ENCODE assay signal across 12 cellular contexts in genomic region chr10:124419635-124420034, GRCh38. TPM values are rescaled to one million over a fixed set of nuclear protein-coding genes. Genes with fewer than 3 reads are reported as not detected.
DNase-seq lines count a peak whose midpoint lies in the region; ATAC-seq and TF ChIP-seq lines count a peak whose summit lies in the region.
"Had no signal": no experiment of that assay in that cellular context is flagged by ENCODE, and none has a peak within 500 bp of the region (broad histone marks: within the 10 kb centered on the region; RNA-seq: fewer than 3 reads in every experiment).

No MANE protein-coding gene starts in this region.

- H3K9me3 ChIP-seq in Peyer's patch (no peaks in the 10 kb centered on the region), psoas muscle (no peaks in the 10 kb centered on the region)
- H3K9me3 ChIP-seq: gastrocnemius medialis, SJSA1 had no signal

- H3K4me1 ChIP-seq in Peyer's patch, result peaks cover 0 to 43% (median 3%) of the 10 kb centered on the region in 4 donors
- peaks cover 17% of the 10 kb centered on the region for H3K4me1 ChIP-seq in psoas muscle

- no peaks in the 10 kb centered on the region for H3K9me3 Mint-ChIP-seq in activated T-cell treated with anti-CD3 and anti-CD28 coated beads, Interleukin-2, amount 50 U/mL, for 72 hours
- H3K9me3 Mint-ChIP-seq in endothelial cell (ENCODE audit: unreplicated experiment), result no peaks in the 10 kb centered on the region

- H3K36me3 ChIP-seq in Peyer's patch, result no peaks in the 10 kb centered on the region
- no peaks in the 10 kb centered on the region for H3K36me3 ChIP-seq in psoas muscle (ENCODE audit: insufficient read depth in 1 of 2, low read depth in 1 of 2)
- H3K36me3 ChIP-seq: gastrocnemius medialis had no signal

- no peaks in the 10 kb centered on the region for H3K36me3 Mint-ChIP-seq in activated T-cell treated with anti-CD3 and anti-CD28 coated beads, Interleukin-2, amount 50 U/mL, for 72 hours (ENCODE audit: insufficient read depth in 2 of 2)
- no peaks in the 10 kb centered on the region for H3K36me3 Mint-ChIP-seq in endothelial cell (ENCODE audit: low read depth, unreplicated experiment)

- H3K4me3 ChIP-seq in Peyer's patch, result peak overlapping the region in 2 of 4 donors; percentile 83 to 98
- H3K4me3 ChIP-seq in psoas muscle, result peak overlapping the region; percentile 90

- TF ChIP-seq CTCF in Peyer's patch (IDR thresholded peaks at IDR 0.05), result no peak
- TF ChIP-seq CTCF in endothelial cell (IDR thresholded peaks at IDR 0.05; ENCODE audit: unreplicated experiment), result no peak
- TF ChIP-seq CTCF in psoas muscle (IDR thresholded peaks at IDR 0.05), result no peak

- H3K27me3 Mint-ChIP-seq in activated T-cell treated with anti-CD3 and anti-CD28 coated beads, Interleukin-2, amount 50 U/mL, for 72 hours (ENCODE audit: low read depth), result peaks cover 8% of the 10 kb centered on the region
- H3K27me3 Mint-ChIP-seq in endothelial cell (ENCODE audit: unreplicated experiment), result peaks cover 3% of the 10 kb centered on the region

- WGBS in psoas muscle, 3 donors, result 84 to 86% (median 85%) methylated on average over 10 of the region's 10 CpGs

- peak overlapping the region; percentile 87 to 89 for H3K4me3 Mint-ChIP-seq in activated T-cell treated with anti-CD3 and anti-CD28 coated beads, Interleukin-2, amount 50 U/mL, for 72 hours
- H3K4me3 Mint-ChIP-seq in endothelial cell (ENCODE audit: unreplicated experiment), result peak overlapping the region; percentile 54

- no peak for DNase-seq in activated T-cell treated with anti-CD3 and anti-CD28 coated beads, Interleukin-2, amount 50 U/mL, for 72 hours
- no peak for DNase-seq in activated T-cell treated with anti-CD3 and anti-CD28 coated beads, Interleukin-2, amount 50 U/mL, for 48 hours
- peak in 1 of 3 donors; percentile 15 for DNase-seq in Peyer's patch
- DNase-seq in endothelial cell (ENCODE audit: low spot score), result no peak
- DNase-seq in psoas muscle, result no peak
- DNase-seq in NCI-H187 (lab: John Stamatoyannopoulos, UW), result no peak
- DNase-seq in NCI-H69 (lab: John Stamatoyannopoulos, UW), result no peak
- DNase-seq in NCI-H2171 (lab: John Stamatoyannopoulos, UW), result no peak
- DNase-seq: central memory CD4-positive, alpha-beta T cell; NCI-H2081 treated with DMSO at 0.1 percent for 48 hours had no signal

- peaks cover 22% of the 10 kb centered on the region for H3K4me1 Mint-ChIP-seq in activated T-cell treated with anti-CD3 and anti-CD28 coated beads, Interleukin-2, amount 50 U/mL, for 72 hours (ENCODE audit: low read depth)
- H3K4me1 Mint-ChIP-seq in endothelial cell (ENCODE audit: unreplicated experiment), result peaks cover 6% of the 10 kb centered on the region

- peak overlapping the region; percentile 60 for H3K27ac Mint-ChIP-seq in activated T-cell treated with anti-CD3 and anti-CD28 coated beads, Interleukin-2, amount 50 U/mL, for 72 hours
- no peak overlapping the region for H3K27ac Mint-ChIP-seq in endothelial cell (ENCODE audit: unreplicated experiment)

- no peak for ATAC-seq in activated T-cell treated with anti-CD3 and anti-CD28 coated beads, Interleukin-2, amount 50 U/mL, for 72 hours (replicated peaks in 1 of 2)
- no peak for ATAC-seq in psoas muscle

- H3K27me3 ChIP-seq in Peyer's patch (no peaks in the 10 kb centered on the region), psoas muscle (ENCODE audit: insufficient read depth in 3 of 3, low read length in 2 of 3) (no peaks in the 10 kb centered on the region)
- H3K27me3 ChIP-seq: gastrocnemius medialis had no signal

- intact Hi-C loops in psoas muscle (cut with DNase I), result loop anchor here in 1 of 2 donors (5.0 kb wide), 1 partner anchor 98 kb away; no protein-coding TSS in a partner anchor

- peak overlapping the region in 3 of 4 donors; percentile 89 to 99 (median 95) for H3K27ac ChIP-seq in Peyer's patch
- H3K27ac ChIP-seq in psoas muscle, result no peak overlapping the region
- H3K27ac ChIP-seq: SJSA1 had no signal

- TF ChIP-seq POLR2A in Peyer's patch (IDR thresholded peaks at IDR 0.05), result no peak

RNA-seq across cellular contexts. Expression of gene OAT, which starts 0.9 kb away (rescaled TPM):
- 10 to 100 TPM; 29.5 to 34.3 TPM for total RNA-seq in activated T-cell treated with anti-CD3 and anti-CD28 coated beads, Interleukin-2, amount 50 U/mL, for 72 hours
- 1,000 to 10,000 TPM in 1 of 4 donors, 100 to 1,000 TPM in 3; 155 to 1,170 (median 625) TPM for total RNA-seq in Peyer's patch
- 36.6 TPM for total RNA-seq in endothelial cell (ENCODE audit: unreplicated experiment)
- 10 to 100 TPM; 23.2 to 38.6 (median 32.3) TPM for total RNA-seq in psoas muscle
- polyA plus RNA-seq in psoas muscle, result 10 to 100 TPM in 2 of 3 donors, 1 to 10 TPM in 1; 9.5 to 64.5 (median 26.1) TPM

RNA-seq across cellular contexts. Expression of gene NKX1-2, which starts 30.2 kb away (rescaled TPM):
- not detected for total RNA-seq in activated T-cell treated with anti-CD3 and anti-CD28 coated beads, Interleukin-2, amount 50 U/mL, for 72 hours
- total RNA-seq in Peyer's patch (not detected), endothelial cell (ENCODE audit: unreplicated experiment) (0.77 TPM), psoas muscle (not detected)
- polyA plus RNA-seq in psoas muscle, result not detected
- total RNA-seq: gastrocnemius medialis, SJSA1 had no signal

RNA-seq across cellular contexts. Expression of gene LHPP, which starts 42.0 kb away (rescaled TPM):
- total RNA-seq in activated T-cell treated with anti-CD3 and anti-CD28 coated beads, Interleukin-2, amount 50 U/mL, for 72 hours, result 10 to 100 TPM in 1 of 2 donors, 1 to 10 TPM in 1; 8.7 to 13.5 TPM
- total RNA-seq in Peyer's patch, result 10 to 100 TPM; 34.2 to 76.7 (median 38.2) TPM
- total RNA-seq in endothelial cell (ENCODE audit: unreplicated experiment), result 4.2 TPM
- 10 to 100 TPM in 1 of 4 donors, 1 to 10 TPM in 3; 5.6 to 12.8 (median 8.0) TPM for total RNA-seq in psoas muscle
- 1 to 10 TPM; 4.7 to 6.1 (median 5.2) TPM for polyA plus RNA-seq in psoas muscle
